ENCODE assay signal across 34 cellular contexts in the genomic region with DNA sequence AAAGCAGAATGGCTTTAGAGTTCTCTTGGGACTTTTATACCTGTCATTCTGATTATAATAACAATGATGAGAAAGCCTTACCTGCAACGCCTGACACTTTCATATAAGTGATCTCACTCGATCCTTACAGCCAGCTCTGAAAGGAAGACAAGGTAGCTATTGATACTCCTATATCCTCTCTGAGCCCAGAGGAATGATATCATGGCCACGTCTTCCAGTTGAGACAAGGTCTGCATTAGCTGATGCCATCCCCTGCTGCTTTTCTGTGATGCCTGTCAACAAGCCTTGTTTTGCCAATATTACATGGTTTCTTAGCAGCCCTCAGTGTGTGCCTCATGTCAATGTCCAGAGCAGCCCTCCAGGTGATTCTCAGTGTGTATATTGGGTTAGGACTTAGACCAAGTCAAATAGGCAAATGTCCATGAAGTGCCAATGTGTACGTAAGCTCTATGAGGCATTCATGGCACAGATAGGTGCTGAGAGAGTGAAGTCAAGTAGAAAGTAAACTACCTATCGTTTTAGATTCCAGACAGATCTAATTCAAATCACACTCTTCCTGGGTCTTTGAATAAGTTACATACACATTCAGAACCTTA.
"Had no signal": no experiment of that assay in that cellular context is flagged by ENCODE, and none has a peak within 500 bp of the region (broad histone marks: within the 10 kb centered on the region; RNA-seq: fewer than 3 reads in every experiment).

No MANE protein-coding gene starts in this region.

- H3K9ac ChIP-seq: SK-N-SH had no signal

- H3K4me2 ChIP-seq: SK-N-SH had no signal

- FAIRE-seq: astrocyte, K562, TTC549 had no signal

- H3K27ac Mint-ChIP-seq: activated CD4-positive, alpha-beta memory T cell treated with anti-CD3 and anti-CD28 coated beads for 36 hours; activated CD4-positive, alpha-beta T cell treated with anti-CD3 and anti-CD28 coated beads for 36 hours; activated CD4-positive, alpha-beta T cell treated with anti-CD3 and anti-CD28 coated beads, Interleukin-2, amount 10 ng/mL, durations not matched to agents 7 days and 5 days; activated naive CD4-positive, alpha-beta T cell treated with anti-CD3 and anti-CD28 coated beads for 36 hours; activated naive CD4-positive, alpha-beta T cell treated with anti-CD3 and anti-CD28 coated beads, Interleukin-2, amount 50 U/mL, for 72 hours; activated T-helper 1 cell treated with anti-CD3 and anti-CD28 coated beads, Interleukin-12 subunit alpha, Interleukin-12 subunit beta, Interleukin-2, Interleukin-4 antibody, amounts not matched to agents 30 ng/mL and 10 ng/mL and 1 ng/mL, durations not matched to agents 14 hours and 24 hours and 36 hours; T-helper 1 cell treated with Interleukin-12 subunit alpha and Interleukin-12 subunit beta and Interleukin-4 antibody, amounts not matched to agents 30 μg/mL and 1 μg/mL, for 36 hours; T-helper 2 cell treated with Interferon-gamma antibody and Interleukin-4, amounts not matched to agents 5 μg/mL and 100 μg/mL, for 36 hours; WTC11 had no signal

- H3K9me3 ChIP-seq: adrenal gland, body of pancreas, MG63, SJSA1, SK-N-SH had no signal

- H3K9me3 Mint-ChIP-seq: activated CD4-positive, alpha-beta T cell treated with anti-CD3 and anti-CD28 coated beads, Interleukin-2, amount 10 ng/mL, durations not matched to agents 7 days and 5 days had no signal

- H3K27me3 ChIP-seq: adrenal gland, body of pancreas, breast epithelium, MG63, SJSA1 had no signal

- H3K4me3 Mint-ChIP-seq: activated CD4-positive, alpha-beta memory T cell treated with anti-CD3 and anti-CD28 coated beads for 36 hours; activated CD4-positive, alpha-beta T cell treated with anti-CD3 and anti-CD28 coated beads for 36 hours; activated CD4-positive, alpha-beta T cell treated with anti-CD3 and anti-CD28 coated beads, Interleukin-2, amount 10 ng/mL, durations not matched to agents 7 days and 5 days; activated naive CD4-positive, alpha-beta T cell treated with anti-CD3 and anti-CD28 coated beads for 36 hours; activated T-cell treated with anti-CD3 and anti-CD28 coated beads, Interleukin-2, amount 50 U/mL, for 4 hours; activated T-helper 1 cell treated with anti-CD3 and anti-CD28 coated beads, Interleukin-12 subunit alpha, Interleukin-12 subunit beta, Interleukin-2, Interleukin-4 antibody, amounts not matched to agents 30 ng/mL and 10 ng/mL and 1 ng/mL, durations not matched to agents 14 hours and 24 hours and 36 hours; T-helper 1 cell treated with Interleukin-12 subunit alpha and Interleukin-12 subunit beta and Interleukin-4 antibody, amounts not matched to agents 30 μg/mL and 1 μg/mL, for 36 hours; T-helper 2 cell treated with Interferon-gamma antibody and Interleukin-4, amounts not matched to agents 5 μg/mL and 100 μg/mL, for 36 hours; WTC11 had no signal

- H3K27ac ChIP-seq: adrenal gland, body of pancreas, breast epithelium, SJSA1 had no signal

- H3K4me1 Mint-ChIP-seq: activated CD4-positive, alpha-beta T cell treated with anti-CD3 and anti-CD28 coated beads for 36 hours; activated CD4-positive, alpha-beta T cell treated with anti-CD3 and anti-CD28 coated beads, Interleukin-2, amount 10 ng/mL, durations not matched to agents 7 days and 5 days had no signal

- H3K4me1 ChIP-seq: adrenal gland, body of pancreas, breast epithelium, SJSA1 had no signal

- H3K4me3 ChIP-seq: adrenal gland, body of pancreas, breast epithelium, K562, MG63, SJSA1 had no signal

- H3K36me3 ChIP-seq: adrenal gland, breast epithelium, MG63, SJSA1 had no signal

- DNase-seq: activated CD4-positive, alpha-beta memory T cell treated with anti-CD3 and anti-CD28 coated beads for 36 hours; activated CD4-positive, alpha-beta T cell treated with anti-CD3 and anti-CD28 coated beads for 36 hours; activated CD4-positive, alpha-beta T cell treated with anti-CD3 and anti-CD28 coated beads, Interleukin-2, amount 10 ng/mL, durations not matched to agents 7 days and 5 days; activated CD8-positive, alpha-beta memory T cell treated with anti-CD3 and anti-CD28 coated beads, Interleukin-2, amount 50 U/mL, for 4 hours; activated gamma-delta T cell treated with Interleukin-2 at 50 U/mL for 16 hours; activated naive CD4-positive, alpha-beta T cell treated with anti-CD3 and anti-CD28 coated beads for 36 hours; activated T-cell treated with anti-CD3 and anti-CD28 coated beads for 4 hours; activated T-cell treated with anti-CD3 and anti-CD28 coated beads, Interleukin-2, amount 50 U/mL, for 4 hours; adrenal gland; body of pancreas; caudate nucleus; Karpas-422; MG63; NCI-H1048; NCI-H1436 treated with DMSO at 0.1 percent for 48 hours; NCI-H1694 treated with DMSO at 0.1 percent for 48 hours; NCI-H2029; NCI-H2107; NCI-H2171; NCI-H510A; NCI-H526; NCI-H748 treated with DMSO at 0.1 percent for 48 hours; SHP77; SK-N-SH had no signal

- H3K36me3 Mint-ChIP-seq: activated CD4-positive, alpha-beta memory T cell treated with anti-CD3 and anti-CD28 coated beads for 36 hours; activated naive CD4-positive, alpha-beta T cell treated with anti-CD3 and anti-CD28 coated beads, Interleukin-2, amount 50 U/mL, for 72 hours had no signal

- H3K27me3 Mint-ChIP-seq: activated CD4-positive, alpha-beta T cell treated with anti-CD3 and anti-CD28 coated beads, Interleukin-2, amount 10 ng/mL, durations not matched to agents 7 days and 5 days had no signal
